In the genomic region with DNA sequence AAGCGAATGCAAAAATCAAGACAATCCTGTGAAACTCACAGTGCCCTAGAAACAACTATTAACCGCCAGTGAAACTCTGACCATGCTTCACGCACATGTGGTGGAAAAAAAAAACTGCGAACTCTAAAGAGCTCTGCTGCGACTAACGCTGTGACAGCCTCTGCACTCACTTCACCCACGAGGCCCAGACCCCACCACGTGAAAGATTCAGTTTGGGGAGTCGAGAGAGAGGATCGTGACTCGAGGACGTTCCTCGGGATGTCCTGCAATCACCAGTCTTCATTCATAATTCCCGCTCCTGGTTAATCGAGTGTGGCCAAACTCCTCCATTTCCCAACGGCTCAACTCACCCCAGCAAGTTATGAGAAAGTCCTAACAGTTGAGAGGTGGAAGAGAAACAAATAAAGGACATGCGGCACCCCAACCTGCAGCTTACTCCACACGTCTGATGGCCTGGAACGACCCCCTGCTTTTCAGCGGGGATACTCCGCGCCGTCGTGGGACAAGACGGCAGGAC, we compare ENCODE assay signal across 8 cellular contexts. TPM values are rescaled to one million over a fixed set of nuclear protein-coding genes. Genes with fewer than 3 reads are reported as not detected.
DNase-seq lines count a peak whose midpoint lies in the region; ATAC-seq, FAIRE-seq and TF ChIP-seq lines count a peak whose summit lies in the region.

No MANE protein-coding gene starts in this region.

- peak overlapping the region; percentile 87 for H3K27ac ChIP-seq in H1 (ENCODE audit: low read depth, low read length)
- peak overlapping the region; percentile 93 for H3K27ac ChIP-seq in suprapubic skin

- no peak overlapping the region for H2BK120ac ChIP-seq in H1 (replicated peaks; ENCODE audit: low read depth, low read length)

- H3K27me3 ChIP-seq in H1 (replicated peaks in 1 of 4; ENCODE audit: control insufficient read depth in 3 of 4, extremely low read depth in 1 of 4, insufficient read depth in 3 of 4, low read length in 3 of 4) = no peaks in the 10 kb centered on the region
- H3K27me3 ChIP-seq in suprapubic skin = no peaks in the 10 kb centered on the region

- H2BK15ac ChIP-seq in H1 (ENCODE audit: low read length) = no peak overlapping the region

- peak overlapping the region; percentile 85 for H4K91ac ChIP-seq in H1 (replicated peaks; ENCODE audit: insufficient read length, low read length)

- H4K5ac ChIP-seq in H1 (ENCODE audit: insufficient read length, low read depth, low read length) = no peak overlapping the region

- no peak for ATAC-seq in GM18519 (IDR thresholded peaks at IDR 0.05; ENCODE audit: low FRiP score, unreplicated experiment)

- TF ChIP-seq CTCF in H1 (IDR thresholded peaks at IDR 0.05; ENCODE audit: control extremely low read depth in 1 of 3, insufficient read depth in 1 of 3, low read depth in 1 of 3, low read length in 3 of 3) = no peak
- no peak for TF ChIP-seq CTCF in nephron (IDR thresholded peaks at IDR 0.05; ENCODE audit: unreplicated experiment in 3 of 3)
- TF ChIP-seq CTCF in suprapubic skin (IDR thresholded peaks at IDR 0.05) = no peak

- peaks cover 26 to 43% of the 10 kb centered on the region in 2 experiments for H4K20me1 ChIP-seq in H1 (replicated peaks in 1 of 2; ENCODE audit: control insufficient read depth in 1 of 2, insufficient read depth in 2 of 2, low read length in 2 of 2)

- peaks cover 7% of the 10 kb centered on the region for H3K23me2 ChIP-seq in H1 (ENCODE audit: low read depth, low read length)

- TF ChIP-seq EP300 in H1 (IDR thresholded peaks at IDR 0.05; ENCODE audit: borderline replicate concordance in 1 of 2, low read depth in 2 of 2, low read length in 2 of 2) (no peak), suprapubic skin (IDR thresholded peaks at IDR 0.05) (no peak)

- peak overlapping the region; percentile 94 to 99 (median 98) for H3K9ac ChIP-seq in H1 (replicated peaks in 1 of 4; ENCODE audit: extremely low read depth in 1 of 4, low read depth in 3 of 4, low read length in 3 of 4)

- no peak overlapping the region for H3K4ac ChIP-seq in H1 (replicated peaks; ENCODE audit: insufficient read length, low read depth, low read length)

- H4K8ac ChIP-seq in H1 (ENCODE audit: extremely low read depth, insufficient read depth, low read length) = no peak overlapping the region

- no peaks in the 10 kb centered on the region for H3K9me3 Mint-ChIP-seq in nephron

- no peak for TF ChIP-seq RAD21 in H1 (IDR thresholded peaks at IDR 0.05 in 1 of 2, conservative IDR thresholded peaks at IDR 0.05 in 1 of 2; ENCODE audit: low read depth in 2 of 2, low read length in 2 of 2)

- H2BK20ac ChIP-seq in H1 (ENCODE audit: low read length) = no peak overlapping the region

- H3K4me1 ChIP-seq in H1 (replicated peaks in 1 of 4; ENCODE audit: control insufficient read depth in 3 of 4, insufficient read depth in 4 of 4, low read length in 3 of 4) (peaks cover 0 to 12% (median 2%) of the 10 kb centered on the region in 4 experiments; a peak in 3 of 7 replicates), suprapubic skin (peaks cover 43% of the 10 kb centered on the region)

- no peaks in the 10 kb centered on the region for H3K79me1 ChIP-seq in H1 (ENCODE audit: low read depth, low read length)

- POLR2A ChIA-PET in HEK293T (lab: Yijun Ruan, JAX) = interaction anchor here (0.7 to 3.9 kb wide), 13 partner anchors 9 to 86 kb away, joined by 3 to 36 read pairs (median 4); no protein-coding TSS in a partner anchor
- POLR2A ChIA-PET in H1 (lab: Charles Lee; ENCODE audit: partially characterized antibody) = interaction anchor here (0.7 to 7.8 kb wide), 27 partner anchors 11 to 256 kb away, joined by 3 to 153 read pairs (median 5); a partner anchor contains a TSS

- no peak overlapping the region for H2AFZ ChIP-seq in H1 (ENCODE audit: low read length)

- peaks cover 29% of the 10 kb centered on the region for H3K36me3 Mint-ChIP-seq in nephron (ENCODE audit: low read depth)

- H3K4me3 ChIP-seq in H1 (ENCODE audit: extremely low read depth in 1 of 4, insufficient read depth in 2 of 4, low read depth in 3 of 4, low read length in 4 of 4) (peak overlapping the region; percentile 95 to 100 (median 98)), suprapubic skin (peak overlapping the region; percentile 90)

- no peak overlapping the region for H2BK12ac ChIP-seq in H1 (ENCODE audit: low read depth, low read length)

- H2AK5ac ChIP-seq in H1 (ENCODE audit: low read depth, low read length) = 0 out of 2 replicates have a peak overlapping the region, but pooled peaks have one; percentile 47

- peak overlapping the region; percentile 94 to 97 (median 96) for H3K27ac Mint-ChIP-seq in nephron

- peak; percentile 28 for DNase-seq in AG08395 (ENCODE audit: low spot score)
- peak; percentile 36 for DNase-seq in HEK293T (ENCODE audit: extremely low spot score)
- peak; percentile 63 for DNase-seq in activated CD4-positive, alpha-beta T cell treated with anti-CD3 and anti-CD28 coated beads for 48 hours
- no peak for DNase-seq in H1 (ENCODE audit: low read depth in 1 of 2, low spot score in 2 of 2)
- no peak for DNase-seq in suprapubic skin (ENCODE audit: low spot score in 2 of 2)
- DNase-seq in RCC 7860 (ENCODE audit: low spot score) = no peak

- H3K4me1 Mint-ChIP-seq in nephron = peaks cover 49% of the 10 kb centered on the region

- peak overlapping the region; percentile 76; the same call in 1 of the 2 replicates for H3K18ac ChIP-seq in H1 (ENCODE audit: extremely low read depth, low read length)

- H3K23ac ChIP-seq in H1 (ENCODE audit: insufficient read length) = no peak overlapping the region

- CTCF ChIA-PET in HEK293T (lab: Yijun Ruan, JAX) = no interaction called here
- CTCF ChIA-PET in H1 (lab: Charles Lee; ENCODE audit: partially characterized antibody) = interaction anchor here (0.6 to 6.7 kb wide), 14 partner anchors 11 to 317 kb away, joined by 3 to 40 read pairs (median 4); no protein-coding TSS in a partner anchor

- peaks cover 4 to 40% (median 16%) of the 10 kb centered on the region in 4 experiments; a peak in 7 of 8 replicates for H3K36me3 ChIP-seq in H1 (ENCODE audit: control insufficient read depth in 2 of 4, insufficient read depth in 4 of 4, low read length in 3 of 4)
- peaks cover 20% of the 10 kb centered on the region for H3K36me3 ChIP-seq in suprapubic skin

- no peak for TF ChIP-seq POLR2A in H1 (IDR thresholded peaks at IDR 0.05; ENCODE audit: control extremely low read depth in 1 of 2, low read depth in 2 of 2, low read length in 2 of 2)
- no peak for TF ChIP-seq POLR2A in suprapubic skin (IDR thresholded peaks at IDR 0.05)

- no peaks in the 10 kb centered on the region for H3K27me3 Mint-ChIP-seq in nephron (ENCODE audit: low read depth)

- 0 out of 2 replicates have a peak overlapping the region, but pooled peaks have one; percentile 69 for H2BK5ac ChIP-seq in H1 (ENCODE audit: low read depth, low read length)

- H3K79me2 ChIP-seq in H1 (ENCODE audit: control insufficient read depth in 1 of 2, insufficient read depth in 2 of 2, low read length in 2 of 2) = peaks cover 44 to 71% of the 10 kb centered on the region in 2 experiments

- no peak overlapping the region for H3K14ac ChIP-seq in H1 (ENCODE audit: insufficient read length)

- H3K56ac ChIP-seq in H1 (replicated peaks; ENCODE audit: insufficient read length, low read depth, low read length) = peak overlapping the region; percentile 73

- H3K4me3 Mint-ChIP-seq in nephron = peak overlapping the region; percentile 93 to 97 (median 93)

- H3K4me2 ChIP-seq in H1 (ENCODE audit: insufficient read depth in 1 of 2, low read depth in 2 of 2, low read length in 2 of 2) = peak overlapping the region; percentile 69 to 91

- H3K9me3 ChIP-seq in H1 (ENCODE audit: insufficient read depth in 2 of 2, low read depth in 1 of 2, low read length in 1 of 2) (no peaks in the 10 kb centered on the region), suprapubic skin (no peaks in the 10 kb centered on the region)

- WGBS in H1 (ENCODE audit: extremely low coverage in 1 of 2, insufficient coverage in 1 of 2, insufficient read length in 1 of 2, insufficient replicate concordance in 2 of 2, low coverage in 1 of 2, low lambda C conversion rate in 2 of 2, missing lambda C conversion rate in 1 of 2), 2 experiments = 3% methylated on average over 24 of the region's 25 CpGs; no CpG with 5 or more reads in 1 of the 2 experiments
- 0% methylated on average over 16 of the region's 25 CpGs for WGBS in suprapubic skin

- FAIRE-seq in H1 (lab: Jason Lieb, UNC) = no peak
- FAIRE-seq in RCC 7860 (lab: Jason Lieb, UNC) = no peak

TF ChIP-seq in HEK293T, 16 proteins besides CTCF, POLR2A, EP300 and RAD21:
- TF ChIP-seq ZNF384 (IDR thresholded peaks at IDR 0.05) = peak; percentile 58; the same call in 1 of the 2 replicates
- no peak; the same call in 1 of the 2 replicates for TF ChIP-seq L3MBTL2 (conservative IDR thresholded peaks at IDR 0.05)
- no peak for TF ChIP-seq TARDBP (IDR thresholded peaks at IDR 0.05)
- no peak for TF ChIP-seq ARNT (IDR thresholded peaks at IDR 0.05)
TF ChIP-seq in HEK293T: peak in this region for 1.

TF ChIP-seq in H1, 55 proteins besides CTCF, POLR2A, EP300 and RAD21 (continues in another document):
- TF ChIP-seq CEBPB (IDR thresholded peaks at IDR 0.05; ENCODE audit: low read depth, low read length) (no peak), TEAD4 (IDR thresholded peaks at IDR 0.05; ENCODE audit: low read depth, low read length) (no peak), SP1 (IDR thresholded peaks at IDR 0.05; ENCODE audit: low read depth, low read length) (no peak), TAF7 (optimal IDR thresholded peaks at IDR 0.05; ENCODE audit: borderline replicate concordance, low read depth, low read length) (no peak), RBBP5 (IDR thresholded peaks at IDR 0.05; ENCODE audit: borderline replicate concordance, low read depth, low read length) (no peak), BRCA1 (IDR thresholded peaks at IDR 0.05; ENCODE audit: low read depth, low read length) (no peak), TAF1 (IDR thresholded peaks at IDR 0.05; ENCODE audit: low read depth, low read length) (no peak)
- TF ChIP-seq, protein P1, sequence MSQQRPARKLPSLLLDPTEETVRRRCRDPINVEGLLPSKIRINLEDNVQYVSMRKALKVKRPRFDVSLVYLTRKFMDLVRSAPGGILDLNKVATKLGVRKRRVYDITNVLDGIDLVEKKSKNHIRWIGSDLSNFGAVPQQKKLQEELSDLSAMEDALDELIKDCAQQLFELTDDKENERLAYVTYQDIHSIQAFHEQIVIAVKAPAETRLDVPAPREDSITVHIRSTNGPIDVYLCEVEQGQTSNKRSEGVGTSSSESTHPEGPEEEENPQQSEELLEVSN (IDR thresholded peaks at IDR 0.05) = no peak

RNA-seq across cellular contexts. Expression of a gene that starts 1.1 kb away (rescaled TPM):
- total RNA-seq in H1 (2021; fragmentation: NEBNext Ultra II Directional; extraction: Animal tissue kit (Norgen Biotek cat#: 25700)) = 536 and 539 TPM in 2 replicates
- polyA plus RNA-seq in H1 (2011; rRNA removed) = 220 and 229 TPM in 2 replicates
- polyA plus RNA-seq in H1 (2011; cell fraction: cytosol; rRNA removed) = 513 TPM
- 129 TPM for polyA plus RNA-seq in H1 (2011; cell fraction: nucleus; rRNA removed)
- polyA plus RNA-seq in H1 (2012, experiment 1 of 2) = 435 to 536 TPM (median 461 TPM) in 4 replicates
- 73.0 TPM for polyA plus RNA-seq in H1 (2012, experiment 2 of 2)
- polyA plus RNA-seq in H1 (2013, experiment 1 of 2) = 541 TPM
- 542 TPM for polyA plus RNA-seq in H1 (2013, experiment 2 of 2)
- 94.6 and 100 TPM in 2 replicates for polyA minus RNA-seq in H1 (2011; rRNA and poly(A)+ RNA removed)
- 229 TPM for polyA minus RNA-seq in H1 (2011; cell fraction: cytosol; rRNA and poly(A)+ RNA removed)
- 159 TPM for polyA minus RNA-seq in H1 (2011; cell fraction: nucleus; rRNA and poly(A)+ RNA removed)
- total RNA-seq in suprapubic skin = 100 to 1,000 TPM; 188 to 330 (median 233) TPM

Comparison
In these comparisons a context has a peak if more than half of its experiments do, and no peak if none do; other contexts are left out.
1. DNase-seq: peak in AG08395 (single experiment), HEK293T (single experiment) and activated CD4-positive, alpha-beta T cell treated with anti-CD3 and anti-CD28 coated beads for 48 hours (single experiment); none in H1 (0 of 2), suprapubic skin (0 of 2) and RCC 7860 (single experiment).